ENCODE assay signal across 1 cellular context in the genomic region with DNA sequence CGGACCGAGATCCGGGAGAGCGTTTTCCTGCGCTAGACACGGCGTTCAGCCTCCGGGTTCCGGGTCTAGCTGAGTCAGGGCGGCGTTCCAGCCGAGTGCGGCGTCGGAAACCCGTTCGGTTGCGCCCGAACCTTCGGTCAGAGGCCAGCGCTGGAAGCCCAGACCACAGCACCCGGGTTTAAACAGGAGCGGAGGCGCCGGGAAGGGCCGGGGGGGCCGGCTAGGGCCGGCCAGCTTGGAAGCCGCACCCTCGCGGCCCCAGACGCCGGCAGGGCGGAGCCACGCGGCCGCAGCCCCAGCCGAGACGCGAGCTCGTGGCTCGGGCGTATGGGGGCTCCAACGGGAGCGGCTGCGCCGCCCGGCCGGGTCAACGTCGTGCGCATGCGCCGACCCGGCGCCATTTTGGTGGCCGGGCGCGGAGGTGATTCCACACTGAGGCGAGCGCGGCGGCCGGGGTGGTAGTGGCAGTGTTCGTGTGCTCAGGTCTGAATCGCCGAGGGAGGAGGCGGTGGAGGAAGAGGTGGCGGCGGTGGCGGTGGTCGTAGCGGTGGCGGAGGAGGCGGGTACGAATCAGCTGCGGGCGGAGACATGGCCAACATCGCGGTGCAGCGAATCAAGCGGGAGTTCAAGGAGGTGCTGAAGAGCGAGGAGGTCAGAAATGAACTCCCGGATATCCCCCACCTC.
TF ChIP-seq lines count a peak whose summit lies in the region.

A gene with protein sequence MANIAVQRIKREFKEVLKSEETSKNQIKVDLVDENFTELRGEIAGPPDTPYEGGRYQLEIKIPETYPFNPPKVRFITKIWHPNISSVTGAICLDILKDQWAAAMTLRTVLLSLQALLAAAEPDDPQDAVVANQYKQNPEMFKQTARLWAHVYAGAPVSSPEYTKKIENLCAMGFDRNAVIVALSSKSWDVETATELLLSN (plus strand): TSS at position 397 of the 684 bp plus-strand sequence. CDS start 192 bp downstream, at position 589.

TF ChIP-seq in GM12878, 131 proteins besides CTCF, POLR2A, EP300 and RAD21 (continued from another document):
- TF ChIP-seq, protein P1, sequence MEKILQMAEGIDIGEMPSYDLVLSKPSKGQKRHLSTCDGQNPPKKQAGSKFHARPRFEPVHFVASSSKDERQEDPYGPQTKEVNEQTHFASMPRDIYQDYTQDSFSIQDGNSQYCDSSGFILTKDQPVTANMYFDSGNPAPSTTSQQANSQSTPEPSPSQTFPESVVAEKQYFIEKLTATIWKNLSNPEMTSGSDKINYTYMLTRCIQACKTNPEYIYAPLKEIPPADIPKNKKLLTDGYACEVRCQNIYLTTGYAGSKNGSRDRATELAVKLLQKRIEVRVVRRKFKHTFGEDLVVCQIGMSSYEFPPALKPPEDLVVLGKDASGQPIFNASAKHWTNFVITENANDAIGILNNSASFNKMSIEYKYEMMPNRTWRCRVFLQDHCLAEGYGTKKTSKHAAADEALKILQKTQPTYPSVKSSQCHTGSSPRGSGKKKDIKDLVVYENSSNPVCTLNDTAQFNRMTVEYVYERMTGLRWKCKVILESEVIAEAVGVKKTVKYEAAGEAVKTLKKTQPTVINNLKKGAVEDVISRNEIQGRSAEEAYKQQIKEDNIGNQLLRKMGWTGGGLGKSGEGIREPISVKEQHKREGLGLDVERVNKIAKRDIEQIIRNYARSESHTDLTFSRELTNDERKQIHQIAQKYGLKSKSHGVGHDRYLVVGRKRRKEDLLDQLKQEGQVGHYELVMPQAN (conservative IDR thresholded peaks at IDR 0.05): peak; percentile 76
- TF ChIP-seq BRCA1 (IDR thresholded peaks at IDR 0.05; ENCODE audit: low read depth, low read length) (no peak), ZNF217 (IDR thresholded peaks at IDR 0.05) (peak; percentile 42; the same call in 1 of the 2 replicates), NR2C2 (IDR thresholded peaks at IDR 0.05; ENCODE audit: borderline replicate concordance, control insufficient read depth, insufficient read length, low read depth) (no peak), CBFB (IDR thresholded peaks at IDR 0.05; ENCODE audit: low read depth) (0 out of 2 replicates have a peak, but pooled peaks have one; percentile 50), IKZF1 (conservative IDR thresholded peaks at IDR 0.05) (peak; percentile 89), WRNIP1 (IDR thresholded peaks at IDR 0.05; ENCODE audit: borderline replicate concordance, low read depth, low read length) (no peak), TCF3 (IDR thresholded peaks at IDR 0.05; ENCODE audit: borderline replicate concordance, insufficient read depth, low read depth, low read length) (0 out of 2 replicates have a peak, but pooled peaks have one; percentile 7), TARDBP (IDR thresholded peaks at IDR 0.05; ENCODE audit: borderline replicate concordance) (no peak), KDM1A (IDR thresholded peaks at IDR 0.05; ENCODE audit: borderline replicate concordance) (no peak), MTA2 (IDR thresholded peaks at IDR 0.05; ENCODE audit: low read depth) (no peak), NRF1 (conservative IDR thresholded peaks at IDR 0.05; ENCODE audit: low read depth, low read length) (peak; percentile 73), LARP7 (IDR thresholded peaks at IDR 0.05) (0 out of 2 replicates have a peak, but pooled peaks have one; percentile 63), NFIC (IDR thresholded peaks at IDR 0.05; ENCODE audit: low read depth, low read length) (no peak), HDAC6 (IDR thresholded peaks at IDR 0.05; ENCODE audit: unreplicated experiment) (no peak), ASH2L (IDR thresholded peaks at IDR 0.05; ENCODE audit: borderline replicate concordance, low read depth) (peak; percentile 91; the same call in 1 of the 2 replicates), PAX8 (IDR thresholded peaks at IDR 0.05) (no peak), TBL1XR1 (IDR thresholded peaks at IDR 0.05; ENCODE audit: low read depth, low read length) (no peak; the same call in 1 of the 2 replicates), RAD51 (IDR thresholded peaks at IDR 0.05) (no peak), GATAD2B (conservative IDR thresholded peaks at IDR 0.05; ENCODE audit: low read depth) (peak; percentile 63; the same call in 1 of the 2 replicates), HDGF (IDR thresholded peaks at IDR 0.05) (0 out of 2 replicates have a peak, but pooled peaks have one; percentile 63), TAF1 (IDR thresholded peaks at IDR 0.05; ENCODE audit: borderline replicate concordance, low read depth, low read length) (peak; percentile 78; the same call in 1 of the 2 replicates), BACH1 (IDR thresholded peaks at IDR 0.05; ENCODE audit: borderline replicate concordance) (peak; percentile 63), RB1 (IDR thresholded peaks at IDR 0.05; ENCODE audit: borderline replicate concordance) (peak; percentile 45; the same call in 1 of the 2 replicates), CREB1 (IDR thresholded peaks at IDR 0.05; ENCODE audit: low read depth) (no peak; the same call in 1 of the 2 replicates), ATF7 (IDR thresholded peaks at IDR 0.05; ENCODE audit: low read depth) (no peak), RELA (IDR thresholded peaks at IDR 0.05; ENCODE audit: borderline replicate concordance, partially characterized antibody) (peak; percentile 24), GABPA (IDR thresholded peaks at IDR 0.05; ENCODE audit: low read depth) (no peak), ZSCAN29 (IDR thresholded peaks at IDR 0.05) (no peak), NR2C1 (IDR thresholded peaks at IDR 0.05) (peak; percentile 59), CHD2 (IDR thresholded peaks at IDR 0.05; ENCODE audit: borderline replicate concordance, low read depth, low read length) (0 out of 2 replicates have a peak, but pooled peaks have one; percentile 34)
- TF ChIP-seq, protein P2, sequence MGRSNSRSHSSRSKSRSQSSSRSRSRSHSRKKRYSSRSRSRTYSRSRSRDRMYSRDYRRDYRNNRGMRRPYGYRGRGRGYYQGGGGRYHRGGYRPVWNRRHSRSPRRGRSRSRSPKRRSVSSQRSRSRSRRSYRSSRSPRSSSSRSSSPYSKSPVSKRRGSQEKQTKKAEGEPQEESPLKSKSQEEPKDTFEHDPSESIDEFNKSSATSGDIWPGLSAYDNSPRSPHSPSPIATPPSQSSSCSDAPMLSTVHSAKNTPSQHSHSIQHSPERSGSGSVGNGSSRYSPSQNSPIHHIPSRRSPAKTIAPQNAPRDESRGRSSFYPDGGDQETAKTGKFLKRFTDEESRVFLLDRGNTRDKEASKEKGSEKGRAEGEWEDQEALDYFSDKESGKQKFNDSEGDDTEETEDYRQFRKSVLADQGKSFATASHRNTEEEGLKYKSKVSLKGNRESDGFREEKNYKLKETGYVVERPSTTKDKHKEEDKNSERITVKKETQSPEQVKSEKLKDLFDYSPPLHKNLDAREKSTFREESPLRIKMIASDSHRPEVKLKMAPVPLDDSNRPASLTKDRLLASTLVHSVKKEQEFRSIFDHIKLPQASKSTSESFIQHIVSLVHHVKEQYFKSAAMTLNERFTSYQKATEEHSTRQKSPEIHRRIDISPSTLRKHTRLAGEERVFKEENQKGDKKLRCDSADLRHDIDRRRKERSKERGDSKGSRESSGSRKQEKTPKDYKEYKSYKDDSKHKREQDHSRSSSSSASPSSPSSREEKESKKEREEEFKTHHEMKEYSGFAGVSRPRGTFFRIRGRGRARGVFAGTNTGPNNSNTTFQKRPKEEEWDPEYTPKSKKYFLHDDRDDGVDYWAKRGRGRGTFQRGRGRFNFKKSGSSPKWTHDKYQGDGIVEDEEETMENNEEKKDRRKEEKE (IDR thresholded peaks at IDR 0.05): no peak
- TF ChIP-seq, protein P3, sequence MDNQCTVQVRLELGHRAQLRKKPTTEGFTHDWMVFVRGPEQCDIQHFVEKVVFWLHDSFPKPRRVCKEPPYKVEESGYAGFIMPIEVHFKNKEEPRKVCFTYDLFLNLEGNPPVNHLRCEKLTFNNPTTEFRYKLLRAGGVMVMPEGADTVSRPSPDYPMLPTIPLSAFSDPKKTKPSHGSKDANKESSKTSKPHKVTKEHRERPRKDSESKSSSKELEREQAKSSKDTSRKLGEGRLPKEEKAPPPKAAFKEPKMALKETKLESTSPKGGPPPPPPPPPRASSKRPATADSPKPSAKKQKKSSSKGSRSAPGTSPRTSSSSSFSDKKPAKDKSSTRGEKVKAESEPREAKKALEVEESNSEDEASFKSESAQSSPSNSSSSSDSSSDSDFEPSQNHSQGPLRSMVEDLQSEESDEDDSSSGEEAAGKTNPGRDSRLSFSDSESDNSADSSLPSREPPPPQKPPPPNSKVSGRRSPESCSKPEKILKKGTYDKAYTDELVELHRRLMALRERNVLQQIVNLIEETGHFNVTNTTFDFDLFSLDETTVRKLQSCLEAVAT (IDR thresholded peaks at IDR 0.05): peak; percentile 86
- TF ChIP-seq, protein P4, sequence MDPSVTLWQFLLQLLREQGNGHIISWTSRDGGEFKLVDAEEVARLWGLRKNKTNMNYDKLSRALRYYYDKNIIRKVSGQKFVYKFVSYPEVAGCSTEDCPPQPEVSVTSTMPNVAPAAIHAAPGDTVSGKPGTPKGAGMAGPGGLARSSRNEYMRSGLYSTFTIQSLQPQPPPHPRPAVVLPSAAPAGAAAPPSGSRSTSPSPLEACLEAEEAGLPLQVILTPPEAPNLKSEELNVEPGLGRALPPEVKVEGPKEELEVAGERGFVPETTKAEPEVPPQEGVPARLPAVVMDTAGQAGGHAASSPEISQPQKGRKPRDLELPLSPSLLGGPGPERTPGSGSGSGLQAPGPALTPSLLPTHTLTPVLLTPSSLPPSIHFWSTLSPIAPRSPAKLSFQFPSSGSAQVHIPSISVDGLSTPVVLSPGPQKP (IDR thresholded peaks at IDR 0.05; ENCODE audit: low read depth, low read length): no peak
- TF ChIP-seq, protein P5, sequence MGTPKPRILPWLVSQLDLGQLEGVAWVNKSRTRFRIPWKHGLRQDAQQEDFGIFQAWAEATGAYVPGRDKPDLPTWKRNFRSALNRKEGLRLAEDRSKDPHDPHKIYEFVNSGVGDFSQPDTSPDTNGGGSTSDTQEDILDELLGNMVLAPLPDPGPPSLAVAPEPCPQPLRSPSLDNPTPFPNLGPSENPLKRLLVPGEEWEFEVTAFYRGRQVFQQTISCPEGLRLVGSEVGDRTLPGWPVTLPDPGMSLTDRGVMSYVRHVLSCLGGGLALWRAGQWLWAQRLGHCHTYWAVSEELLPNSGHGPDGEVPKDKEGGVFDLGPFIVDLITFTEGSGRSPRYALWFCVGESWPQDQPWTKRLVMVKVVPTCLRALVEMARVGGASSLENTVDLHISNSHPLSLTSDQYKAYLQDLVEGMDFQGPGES (IDR thresholded peaks at IDR 0.05): no peak
- TF ChIP-seq, protein P6, sequence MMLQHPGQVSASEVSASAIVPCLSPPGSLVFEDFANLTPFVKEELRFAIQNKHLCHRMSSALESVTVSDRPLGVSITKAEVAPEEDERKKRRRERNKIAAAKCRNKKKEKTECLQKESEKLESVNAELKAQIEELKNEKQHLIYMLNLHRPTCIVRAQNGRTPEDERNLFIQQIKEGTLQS (IDR thresholded peaks at IDR 0.05; ENCODE audit: borderline replicate concordance, extremely low read depth, low read depth, low read length): no peak
- TF ChIP-seq, protein P7, sequence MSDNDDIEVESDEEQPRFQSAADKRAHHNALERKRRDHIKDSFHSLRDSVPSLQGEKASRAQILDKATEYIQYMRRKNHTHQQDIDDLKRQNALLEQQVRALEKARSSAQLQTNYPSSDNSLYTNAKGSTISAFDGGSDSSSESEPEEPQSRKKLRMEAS (IDR thresholded peaks at IDR 0.05; ENCODE audit: low read depth, low read length): peak; percentile 57; the same call in 1 of the 2 replicates
- TF ChIP-seq, protein P8, sequence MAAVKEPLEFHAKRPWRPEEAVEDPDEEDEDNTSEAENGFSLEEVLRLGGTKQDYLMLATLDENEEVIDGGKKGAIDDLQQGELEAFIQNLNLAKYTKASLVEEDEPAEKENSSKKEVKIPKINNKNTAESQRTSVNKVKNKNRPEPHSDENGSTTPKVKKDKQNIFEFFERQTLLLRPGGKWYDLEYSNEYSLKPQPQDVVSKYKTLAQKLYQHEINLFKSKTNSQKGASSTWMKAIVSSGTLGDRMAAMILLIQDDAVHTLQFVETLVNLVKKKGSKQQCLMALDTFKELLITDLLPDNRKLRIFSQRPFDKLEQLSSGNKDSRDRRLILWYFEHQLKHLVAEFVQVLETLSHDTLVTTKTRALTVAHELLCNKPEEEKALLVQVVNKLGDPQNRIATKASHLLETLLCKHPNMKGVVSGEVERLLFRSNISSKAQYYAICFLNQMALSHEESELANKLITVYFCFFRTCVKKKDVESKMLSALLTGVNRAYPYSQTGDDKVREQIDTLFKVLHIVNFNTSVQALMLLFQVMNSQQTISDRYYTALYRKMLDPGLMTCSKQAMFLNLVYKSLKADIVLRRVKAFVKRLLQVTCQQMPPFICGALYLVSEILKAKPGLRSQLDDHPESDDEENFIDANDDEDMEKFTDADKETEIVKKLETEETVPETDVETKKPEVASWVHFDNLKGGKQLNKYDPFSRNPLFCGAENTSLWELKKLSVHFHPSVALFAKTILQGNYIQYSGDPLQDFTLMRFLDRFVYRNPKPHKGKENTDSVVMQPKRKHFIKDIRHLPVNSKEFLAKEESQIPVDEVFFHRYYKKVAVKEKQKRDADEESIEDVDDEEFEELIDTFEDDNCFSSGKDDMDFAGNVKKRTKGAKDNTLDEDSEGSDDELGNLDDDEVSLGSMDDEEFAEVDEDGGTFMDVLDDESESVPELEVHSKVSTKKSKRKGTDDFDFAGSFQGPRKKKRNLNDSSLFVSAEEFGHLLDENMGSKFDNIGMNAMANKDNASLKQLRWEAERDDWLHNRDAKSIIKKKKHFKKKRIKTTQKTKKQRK (IDR thresholded peaks at IDR 0.05; ENCODE audit: low read depth, low read length): no peak
- TF ChIP-seq, protein P9, sequence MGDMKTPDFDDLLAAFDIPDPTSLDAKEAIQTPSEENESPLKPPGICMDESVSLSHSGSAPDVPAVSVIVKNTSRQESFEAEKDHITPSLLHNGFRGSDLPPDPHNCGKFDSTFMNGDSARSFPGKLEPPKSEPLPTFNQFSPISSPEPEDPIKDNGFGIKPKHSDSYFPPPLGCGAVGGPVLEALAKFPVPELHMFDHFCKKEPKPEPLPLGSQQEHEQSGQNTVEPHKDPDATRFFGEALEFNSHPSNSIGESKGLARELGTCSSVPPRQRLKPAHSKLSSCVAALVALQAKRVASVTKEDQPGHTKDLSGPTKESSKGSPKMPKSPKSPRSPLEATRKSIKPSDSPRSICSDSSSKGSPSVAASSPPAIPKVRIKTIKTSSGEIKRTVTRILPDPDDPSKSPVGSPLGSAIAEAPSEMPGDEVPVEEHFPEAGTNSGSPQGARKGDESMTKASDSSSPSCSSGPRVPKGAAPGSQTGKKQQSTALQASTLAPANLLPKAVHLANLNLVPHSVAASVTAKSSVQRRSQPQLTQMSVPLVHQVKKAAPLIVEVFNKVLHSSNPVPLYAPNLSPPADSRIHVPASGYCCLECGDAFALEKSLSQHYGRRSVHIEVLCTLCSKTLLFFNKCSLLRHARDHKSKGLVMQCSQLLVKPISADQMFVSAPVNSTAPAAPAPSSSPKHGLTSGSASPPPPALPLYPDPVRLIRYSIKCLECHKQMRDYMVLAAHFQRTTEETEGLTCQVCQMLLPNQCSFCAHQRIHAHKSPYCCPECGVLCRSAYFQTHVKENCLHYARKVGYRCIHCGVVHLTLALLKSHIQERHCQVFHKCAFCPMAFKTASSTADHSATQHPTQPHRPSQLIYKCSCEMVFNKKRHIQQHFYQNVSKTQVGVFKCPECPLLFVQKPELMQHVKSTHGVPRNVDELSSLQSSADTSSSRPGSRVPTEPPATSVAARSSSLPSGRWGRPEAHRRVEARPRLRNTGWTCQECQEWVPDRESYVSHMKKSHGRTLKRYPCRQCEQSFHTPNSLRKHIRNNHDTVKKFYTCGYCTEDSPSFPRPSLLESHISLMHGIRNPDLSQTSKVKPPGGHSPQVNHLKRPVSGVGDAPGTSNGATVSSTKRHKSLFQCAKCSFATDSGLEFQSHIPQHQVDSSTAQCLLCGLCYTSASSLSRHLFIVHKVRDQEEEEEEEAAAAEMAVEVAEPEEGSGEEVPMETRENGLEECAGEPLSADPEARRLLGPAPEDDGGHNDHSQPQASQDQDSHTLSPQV (IDR thresholded peaks at IDR 0.05): no peak
TF ChIP-seq in GM12878: peak in this region for 40.
